18 cellular contexts compared by ENCODE assay signal in the genomic region with DNA sequence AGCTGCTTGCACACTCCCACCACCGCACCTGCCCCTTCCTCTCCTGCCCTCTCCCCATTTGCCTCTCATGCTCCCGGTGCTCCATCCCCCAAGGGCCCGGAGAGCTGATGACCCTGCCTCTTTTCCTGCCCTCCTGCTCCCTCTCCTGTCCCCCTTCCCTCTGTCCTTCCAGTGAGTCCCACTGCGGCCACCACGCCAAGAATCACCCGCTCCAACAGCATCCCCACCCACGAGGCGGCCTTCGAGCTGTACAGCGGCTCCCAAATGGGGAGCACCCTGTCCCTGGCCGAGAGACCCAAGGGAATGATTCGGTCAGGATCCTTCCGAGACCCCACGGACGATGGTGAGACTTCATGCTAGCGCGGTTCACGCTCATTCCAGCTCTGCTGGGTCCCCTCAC. TPM values are rescaled to one million over a fixed set of nuclear protein-coding genes. Genes with fewer than 3 reads are reported as not detected.
DNase-seq lines count a peak whose midpoint lies in the region; ATAC-seq, FAIRE-seq and TF ChIP-seq lines count a peak whose summit lies in the region.
"Had no signal": no experiment of that assay in that cellular context is flagged by ENCODE, and none has a peak within 500 bp of the region (broad histone marks: within the 10 kb centered on the region; RNA-seq: fewer than 3 reads in every experiment).

No MANE protein-coding gene starts in this region.

- no peak overlapping the region for H2AFZ ChIP-seq in neural progenitor cell (replicated peaks)
- no peak overlapping the region for H2AFZ ChIP-seq in hepatocyte

- TF ChIP-seq CTCF in right atrium auricular region (IDR thresholded peaks at IDR 0.05), result no peak
- no peak for TF ChIP-seq CTCF in bronchial epithelial cell (IDR thresholded peaks at IDR 0.05; ENCODE audit: insufficient read depth, low read length, severe bottlenecking)
- TF ChIP-seq CTCF in neural progenitor cell (IDR thresholded peaks at IDR 0.05), result no peak
- TF ChIP-seq CTCF in hepatocyte (IDR thresholded peaks at IDR 0.05; ENCODE audit: poor library complexity), result no peak

- peak; percentile 43 for DNase-seq in right atrium auricular region (ENCODE audit: low spot score)
- no peak for DNase-seq in left cardiac atrium
- DNase-seq in bronchial epithelial cell (ENCODE audit: low read depth), result no peak
- no peak for DNase-seq in neural progenitor cell (ENCODE audit: low spot score)
- DNase-seq in aorta, result no peak
- DNase-seq in hepatocyte (ENCODE audit: low spot score), result no peak
- no peak for DNase-seq in foreskin melanocyte
- no peak for DNase-seq in DMS153 treated with DMSO at 0.1 percent for 48 hours (lab: John Stamatoyannopoulos, UW; ENCODE audit: unreplicated experiment)
- DNase-seq: CD4-positive, CD25-positive, alpha-beta regulatory T cell; Karpas-422; MG63; NCI-H1092; NCI-H146; NCI-H2081; NCI-H774; PC-3 had no signal

- H3K36me3 ChIP-seq in right atrium auricular region, result peaks cover 42% of the 10 kb centered on the region
- peaks cover 8% of the 10 kb centered on the region for H3K36me3 ChIP-seq in bronchial epithelial cell (ENCODE audit: control insufficient read depth, insufficient read depth, low read length)
- H3K36me3 ChIP-seq in neural progenitor cell, result peaks cover 37% of the 10 kb centered on the region
- peaks cover 0 to 5% of the 10 kb centered on the region in 2 donors for H3K36me3 ChIP-seq in aorta (ENCODE audit: control insufficient read depth in 1 of 2, insufficient read depth in 2 of 2, low read length in 1 of 2)
- no peaks in the 10 kb centered on the region for H3K36me3 ChIP-seq in hepatocyte (replicated peaks; ENCODE audit: insufficient read depth, low read depth)

- no peak for ATAC-seq in left cardiac atrium
- ATAC-seq in aorta (ENCODE audit: low FRiP score), result no peak
- ATAC-seq: A549, PC-3 had no signal

- peaks cover 2% of the 10 kb centered on the region for H3K27me3 Mint-ChIP-seq in neural progenitor cell (ENCODE audit: insufficient read depth, low read depth)

- no peaks in the 10 kb centered on the region for H3K9me2 ChIP-seq in hepatocyte (replicated peaks; ENCODE audit: insufficient read depth)

- no peak overlapping the region for H3K27ac Mint-ChIP-seq in neural progenitor cell

- H3K79me2 ChIP-seq in neural progenitor cell (ENCODE audit: low read depth), result peaks cover 15% of the 10 kb centered on the region
- H3K79me2 ChIP-seq in hepatocyte, result no peaks in the 10 kb centered on the region

- peaks cover 67% of the 10 kb centered on the region for H3F3A ChIP-seq in neural progenitor cell (ENCODE audit: low read depth)

- peaks cover 57% of the 10 kb centered on the region for H3K36me3 Mint-ChIP-seq in neural progenitor cell

- H3K9me3 ChIP-seq in right atrium auricular region (no peaks in the 10 kb centered on the region), neural progenitor cell (ENCODE audit: low read depth) (no peaks in the 10 kb centered on the region), aorta (ENCODE audit: control insufficient read depth, low read length) (no peaks in the 10 kb centered on the region), hepatocyte (ENCODE audit: low read depth) (no peaks in the 10 kb centered on the region)
- H3K9me3 ChIP-seq: A549, MG63 had no signal

- intact Hi-C loops in left cardiac atrium (cut with DNase I), result no loop called here
- intact Hi-C loops in aorta (cut with DNase I), result no loop called here

- FAIRE-seq in bronchial epithelial cell (lab: Jason Lieb, UNC), result peak; percentile 32
- FAIRE-seq: A549, H54 had no signal

- H4K20me1 ChIP-seq in neural progenitor cell (ENCODE audit: low read depth), result no peaks in the 10 kb centered on the region
- H4K20me1 ChIP-seq in hepatocyte (ENCODE audit: insufficient read depth, poor library complexity, severe bottlenecking), result no peaks in the 10 kb centered on the region

- peaks cover 7% of the 10 kb centered on the region for H3K4me1 Mint-ChIP-seq in neural progenitor cell

- H3K4me1 ChIP-seq in right atrium auricular region, result peaks cover 0 to 47% of the 10 kb centered on the region in 2 donors
- no peaks in the 10 kb centered on the region for H3K4me1 ChIP-seq in neural progenitor cell
- H3K4me1 ChIP-seq in aorta (ENCODE audit: control insufficient read depth in 1 of 2, insufficient read depth in 2 of 2, low read length in 2 of 2), result peaks cover 6 to 7% of the 10 kb centered on the region in 2 donors
- H3K4me1 ChIP-seq in hepatocyte (ENCODE audit: insufficient read depth), result peaks cover 20% of the 10 kb centered on the region

- no peaks in the 10 kb centered on the region for H3K9me3 Mint-ChIP-seq in neural progenitor cell

- no peaks in the 10 kb centered on the region for H3K27me3 ChIP-seq in right atrium auricular region
- no peaks in the 10 kb centered on the region for H3K27me3 ChIP-seq in bronchial epithelial cell (ENCODE audit: control insufficient read depth, insufficient read depth, low read length)
- no peaks in the 10 kb centered on the region for H3K27me3 ChIP-seq in neural progenitor cell
- H3K27me3 ChIP-seq in aorta (ENCODE audit: control insufficient read depth in 1 of 2, insufficient read depth in 2 of 2, low read length in 1 of 2), result no peaks in the 10 kb centered on the region
- H3K27me3 ChIP-seq in hepatocyte, result no peaks in the 10 kb centered on the region
- H3K27me3 ChIP-seq: MG63 had no signal

- no peak overlapping the region for H3K4me3 Mint-ChIP-seq in neural progenitor cell
- H3K4me3 Mint-ChIP-seq: CD4-positive, CD25-positive, alpha-beta regulatory T cell had no signal

- 94% methylated on average over 18 of the region's 18 CpGs for WGBS in aorta, 2 donors
- WGBS in hepatocyte (ENCODE audit: low lambda C conversion rate, missing lambda C conversion rate), result 98% methylated on average over 18 of the region's 18 CpGs

- no peak overlapping the region for H3K9ac ChIP-seq in neural progenitor cell

- H3K4me2 ChIP-seq in neural progenitor cell (no peak overlapping the region), hepatocyte (no peak overlapping the region)
- H3K4me2 ChIP-seq: A549 had no signal

- H3K4me3 ChIP-seq in right atrium auricular region (no peak overlapping the region), bronchial epithelial cell (ENCODE audit: low read depth, low read length) (no peak overlapping the region), neural progenitor cell (no peak overlapping the region), aorta (ENCODE audit: low read length in 2 of 2) (no peak overlapping the region), hepatocyte (no peak overlapping the region)
- H3K4me3 ChIP-seq: A549, MG63 had no signal

- H3K27ac ChIP-seq in right atrium auricular region (peak overlapping the region in 1 of 2 donors; percentile 32), neural progenitor cell (peak overlapping the region; percentile 86), aorta (ENCODE audit: low read depth in 1 of 2, low read length in 2 of 2) (peak overlapping the region; percentile 36 to 62), hepatocyte (no peak overlapping the region)
- H3K27ac ChIP-seq: A549 had no signal

RNA-seq across cellular contexts. Expression of gene IPO9, which starts 40.7 kb away (rescaled TPM):
- total RNA-seq in right atrium auricular region (10 to 100 TPM; 10.7 to 15.6 TPM), left cardiac atrium (10 to 100 TPM; 25.8 to 26.6 TPM), bronchial epithelial cell (10.3 and 14.0 TPM in 2 replicates), neural progenitor cell (ENCODE audit: low replicate concordance) (63.2 and 71.2 TPM in 2 replicates), aorta (10 to 100 TPM; 36.6 to 45.0 TPM), hepatocyte (25.8 and 29.4 TPM in 2 replicates)
- polyA plus RNA-seq in aorta (10 to 100 TPM; 12.0 to 27.7 TPM), hepatocyte (41.2 and 45.2 TPM in 2 replicates)
